2 cellular contexts compared by ENCODE assay signal in the genomic region with DNA sequence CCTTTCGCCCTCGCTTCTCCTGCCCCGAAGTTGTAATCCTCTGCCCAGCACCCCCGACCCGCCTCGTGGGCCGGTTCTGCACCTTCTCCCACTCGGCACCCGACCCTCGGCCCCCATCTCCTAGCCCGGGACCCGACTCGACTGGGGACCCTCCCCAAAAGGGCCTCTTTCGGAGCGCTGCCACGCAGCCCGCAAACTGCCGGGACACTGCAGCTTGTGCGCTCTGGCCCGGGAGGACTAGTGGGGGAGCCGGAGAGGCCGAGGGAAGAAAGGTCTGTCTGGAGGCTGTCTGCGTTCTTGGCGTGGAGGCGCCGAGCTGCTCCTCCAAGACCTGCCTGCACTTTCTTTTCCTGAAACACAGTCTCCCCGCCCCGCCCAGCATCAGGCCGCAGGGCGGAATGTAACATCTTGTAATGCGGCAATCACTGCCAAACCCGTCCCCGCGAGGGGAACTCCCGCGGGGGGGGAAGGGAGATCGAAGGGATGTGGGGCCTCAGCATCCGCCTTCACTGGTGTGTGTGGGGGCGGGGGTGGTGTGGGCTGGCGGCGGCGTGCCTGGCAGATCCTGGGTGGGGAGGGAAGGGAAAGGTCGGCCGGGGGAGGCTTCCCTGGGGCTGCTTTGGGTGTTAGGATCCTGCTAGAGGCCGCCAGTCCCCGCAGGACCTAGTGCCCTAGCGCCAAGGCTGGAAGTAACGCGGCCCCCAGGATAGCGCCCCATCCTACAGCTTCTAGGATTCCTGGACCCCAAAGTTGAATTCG.
TF ChIP-seq lines count a peak whose summit lies in the region.

No MANE protein-coding gene starts in this region.

TF ChIP-seq in HEK293, 187 proteins besides CTCF, POLR2A, EP300 and RAD21 (continues in another document):
- TF ChIP-seq, protein P1, sequence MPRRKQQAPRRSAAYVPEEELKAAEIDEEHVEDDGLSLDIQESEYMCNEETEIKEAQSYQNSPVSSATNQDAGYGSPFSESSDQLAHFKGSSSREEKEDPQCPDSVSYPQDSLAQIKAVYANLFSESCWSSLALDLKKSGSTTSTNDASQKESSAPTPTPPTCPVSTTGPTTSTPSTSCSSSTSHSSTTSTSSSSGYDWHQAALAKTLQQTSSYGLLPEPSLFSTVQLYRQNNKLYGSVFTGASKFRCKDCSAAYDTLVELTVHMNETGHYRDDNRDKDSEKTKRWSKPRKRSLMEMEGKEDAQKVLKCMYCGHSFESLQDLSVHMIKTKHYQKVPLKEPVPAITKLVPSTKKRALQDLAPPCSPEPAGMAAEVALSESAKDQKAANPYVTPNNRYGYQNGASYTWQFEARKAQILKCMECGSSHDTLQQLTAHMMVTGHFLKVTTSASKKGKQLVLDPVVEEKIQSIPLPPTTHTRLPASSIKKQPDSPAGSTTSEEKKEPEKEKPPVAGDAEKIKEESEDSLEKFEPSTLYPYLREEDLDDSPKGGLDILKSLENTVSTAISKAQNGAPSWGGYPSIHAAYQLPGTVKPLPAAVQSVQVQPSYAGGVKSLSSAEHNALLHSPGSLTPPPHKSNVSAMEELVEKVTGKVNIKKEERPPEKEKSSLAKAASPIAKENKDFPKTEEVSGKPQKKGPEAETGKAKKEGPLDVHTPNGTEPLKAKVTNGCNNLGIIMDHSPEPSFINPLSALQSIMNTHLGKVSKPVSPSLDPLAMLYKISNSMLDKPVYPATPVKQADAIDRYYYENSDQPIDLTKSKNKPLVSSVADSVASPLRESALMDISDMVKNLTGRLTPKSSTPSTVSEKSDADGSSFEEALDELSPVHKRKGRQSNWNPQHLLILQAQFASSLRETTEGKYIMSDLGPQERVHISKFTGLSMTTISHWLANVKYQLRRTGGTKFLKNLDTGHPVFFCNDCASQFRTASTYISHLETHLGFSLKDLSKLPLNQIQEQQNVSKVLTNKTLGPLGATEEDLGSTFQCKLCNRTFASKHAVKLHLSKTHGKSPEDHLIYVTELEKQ (tag by site-specific recombination; IDR thresholded peaks at IDR 0.05; ENCODE audit: borderline replicate concordance): 0 out of 2 replicates have a peak, but pooled peaks have one; percentile 22
- TF ChIP-seq ZFP41 (tag by site-specific recombination; IDR thresholded peaks at IDR 0.05; ENCODE audit: borderline replicate concordance) (no peak), ZBTB20 (tag by site-specific recombination; IDR thresholded peaks at IDR 0.05) (peak; percentile 86), ZNF510 (tag by site-specific recombination; IDR thresholded peaks at IDR 0.05; ENCODE audit: insufficient replicate concordance) (peak; percentile 98), ZNF610 (tag by site-specific recombination; IDR thresholded peaks at IDR 0.05; ENCODE audit: borderline replicate concordance) (no peak), KLF16 (tag by site-specific recombination; IDR thresholded peaks at IDR 0.05) (peak; percentile 29; the same call in 1 of the 2 replicates), KLF7 (tag by site-specific recombination; IDR thresholded peaks at IDR 0.05; ENCODE audit: borderline replicate concordance) (0 out of 2 replicates have a peak, but pooled peaks have one; percentile 26), ZNF335 (tag by site-specific recombination; conservative IDR thresholded peaks at IDR 0.05) (peak; percentile 77), SP2 (tag by site-specific recombination; IDR thresholded peaks at IDR 0.05) (peak; percentile 70), ZNF354C (tag by site-specific recombination; IDR thresholded peaks at IDR 0.05; ENCODE audit: borderline replicate concordance, low read depth) (no peak), ZNF660 (tag by site-specific recombination; IDR thresholded peaks at IDR 0.05) (peak; percentile 51), KLF8 (tag by site-specific recombination; IDR thresholded peaks at IDR 0.05) (peak; percentile 90), ZNF24 (tag by site-specific recombination; IDR thresholded peaks at IDR 0.05) (peak; percentile 26)
- TF ChIP-seq, protein P2, sequence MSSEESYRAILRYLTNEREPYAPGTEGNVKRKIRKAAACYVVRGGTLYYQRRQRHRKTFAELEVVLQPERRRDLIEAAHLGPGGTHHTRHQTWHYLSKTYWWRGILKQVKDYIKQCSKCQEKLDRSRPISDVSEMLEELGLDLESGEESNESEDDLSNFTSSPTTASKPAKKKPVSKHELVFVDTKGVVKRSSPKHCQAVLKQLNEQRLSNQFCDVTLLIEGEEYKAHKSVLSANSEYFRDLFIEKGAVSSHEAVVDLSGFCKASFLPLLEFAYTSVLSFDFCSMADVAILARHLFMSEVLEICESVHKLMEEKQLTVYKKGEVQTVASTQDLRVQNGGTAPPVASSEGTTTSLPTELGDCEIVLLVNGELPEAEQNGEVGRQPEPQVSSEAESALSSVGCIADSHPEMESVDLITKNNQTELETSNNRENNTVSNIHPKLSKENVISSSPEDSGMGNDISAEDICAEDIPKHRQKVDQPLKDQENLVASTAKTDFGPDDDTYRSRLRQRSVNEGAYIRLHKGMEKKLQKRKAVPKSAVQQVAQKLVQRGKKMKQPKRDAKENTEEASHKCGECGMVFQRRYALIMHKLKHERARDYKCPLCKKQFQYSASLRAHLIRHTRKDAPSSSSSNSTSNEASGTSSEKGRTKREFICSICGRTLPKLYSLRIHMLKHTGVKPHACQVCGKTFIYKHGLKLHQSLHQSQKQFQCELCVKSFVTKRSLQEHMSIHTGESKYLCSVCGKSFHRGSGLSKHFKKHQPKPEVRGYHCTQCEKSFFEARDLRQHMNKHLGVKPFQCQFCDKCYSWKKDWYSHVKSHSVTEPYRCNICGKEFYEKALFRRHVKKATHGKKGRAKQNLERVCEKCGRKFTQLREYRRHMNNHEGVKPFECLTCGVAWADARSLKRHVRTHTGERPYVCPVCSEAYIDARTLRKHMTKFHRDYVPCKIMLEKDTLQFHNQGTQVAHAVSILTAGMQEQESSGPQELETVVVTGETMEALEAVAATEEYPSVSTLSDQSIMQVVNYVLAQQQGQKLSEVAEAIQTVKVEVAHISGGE (tag by site-specific recombination; conservative IDR thresholded peaks at IDR 0.05; ENCODE audit: low read depth): peak; percentile 18; the same call in 1 of the 2 replicates
- TF ChIP-seq, protein P3, sequence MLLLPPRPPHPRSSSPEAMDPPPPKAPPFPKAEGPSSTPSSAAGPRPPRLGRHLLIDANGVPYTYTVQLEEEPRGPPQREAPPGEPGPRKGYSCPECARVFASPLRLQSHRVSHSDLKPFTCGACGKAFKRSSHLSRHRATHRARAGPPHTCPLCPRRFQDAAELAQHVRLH (tag by site-specific recombination; IDR thresholded peaks at IDR 0.05): no peak
- TF ChIP-seq, protein P4, sequence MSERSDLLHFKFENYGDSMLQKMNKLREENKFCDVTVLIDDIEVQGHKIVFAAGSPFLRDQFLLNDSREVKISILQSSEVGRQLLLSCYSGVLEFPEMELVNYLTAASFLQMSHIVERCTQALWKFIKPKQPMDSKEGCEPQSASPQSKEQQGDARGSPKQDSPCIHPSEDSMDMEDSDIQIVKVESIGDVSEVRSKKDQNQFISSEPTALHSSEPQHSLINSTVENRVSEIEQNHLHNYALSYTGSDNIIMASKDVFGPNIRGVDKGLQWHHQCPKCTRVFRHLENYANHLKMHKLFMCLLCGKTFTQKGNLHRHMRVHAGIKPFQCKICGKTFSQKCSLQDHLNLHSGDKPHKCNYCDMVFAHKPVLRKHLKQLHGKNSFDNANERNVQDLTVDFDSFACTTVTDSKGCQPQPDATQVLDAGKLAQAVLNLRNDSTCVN (tag by site-specific recombination; optimal IDR thresholded peaks at IDR 0.05): peak; percentile 63

TF ChIP-seq in SK-N-SH, 30 proteins besides CTCF, POLR2A, EP300 and RAD21:
- TF ChIP-seq MAX (IDR thresholded peaks at IDR 0.05; ENCODE audit: low read depth): no peak
- no peak for TF ChIP-seq NFIC (IDR thresholded peaks at IDR 0.05; ENCODE audit: borderline replicate concordance)
- TF ChIP-seq TCF12 (IDR thresholded peaks at IDR 0.05): 0 out of 2 replicates have a peak, but pooled peaks have one; percentile 16
